Comparison of ENCODE assay signal across 1 cellular context in the genomic region with DNA sequence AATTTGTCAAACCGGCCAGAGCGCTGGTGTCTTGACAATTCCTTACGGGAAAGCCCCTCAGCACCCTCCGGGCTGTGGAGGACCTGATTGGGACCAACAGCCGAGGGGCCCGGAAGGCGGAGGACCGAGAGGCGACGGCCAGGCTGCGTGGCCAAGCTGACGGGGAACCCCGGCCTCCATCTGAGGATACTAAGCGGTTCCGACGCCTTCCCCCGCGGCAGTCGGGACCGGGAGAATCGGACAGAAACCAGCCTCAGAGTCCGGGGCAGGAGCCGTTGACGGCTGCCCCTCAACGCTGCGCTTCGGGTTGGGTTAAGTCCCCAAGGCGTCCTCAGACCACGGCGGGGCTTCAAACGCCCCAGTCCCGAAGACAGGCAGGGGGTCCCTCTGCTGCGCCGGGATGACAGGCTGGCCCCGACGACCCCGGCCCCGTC.
TF ChIP-seq lines count a peak whose summit lies in the region.

No MANE protein-coding gene starts in this region.

TF ChIP-seq in SK-N-SH, 30 proteins besides CTCF, POLR2A, EP300 and RAD21 (continued from another document):
- TF ChIP-seq REST (IDR thresholded peaks at IDR 0.05; ENCODE audit: low read depth, low read length) (no peak), RXRA (IDR thresholded peaks at IDR 0.05; ENCODE audit: borderline replicate concordance, low read depth) (no peak), SIN3A (IDR thresholded peaks at IDR 0.05; ENCODE audit: borderline replicate concordance, low read depth, low read length) (no peak)
- TF ChIP-seq, protein P1, sequence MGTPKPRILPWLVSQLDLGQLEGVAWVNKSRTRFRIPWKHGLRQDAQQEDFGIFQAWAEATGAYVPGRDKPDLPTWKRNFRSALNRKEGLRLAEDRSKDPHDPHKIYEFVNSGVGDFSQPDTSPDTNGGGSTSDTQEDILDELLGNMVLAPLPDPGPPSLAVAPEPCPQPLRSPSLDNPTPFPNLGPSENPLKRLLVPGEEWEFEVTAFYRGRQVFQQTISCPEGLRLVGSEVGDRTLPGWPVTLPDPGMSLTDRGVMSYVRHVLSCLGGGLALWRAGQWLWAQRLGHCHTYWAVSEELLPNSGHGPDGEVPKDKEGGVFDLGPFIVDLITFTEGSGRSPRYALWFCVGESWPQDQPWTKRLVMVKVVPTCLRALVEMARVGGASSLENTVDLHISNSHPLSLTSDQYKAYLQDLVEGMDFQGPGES (IDR thresholded peaks at IDR 0.05; ENCODE audit: low read depth, low read length): no peak
- TF ChIP-seq, protein P2, sequence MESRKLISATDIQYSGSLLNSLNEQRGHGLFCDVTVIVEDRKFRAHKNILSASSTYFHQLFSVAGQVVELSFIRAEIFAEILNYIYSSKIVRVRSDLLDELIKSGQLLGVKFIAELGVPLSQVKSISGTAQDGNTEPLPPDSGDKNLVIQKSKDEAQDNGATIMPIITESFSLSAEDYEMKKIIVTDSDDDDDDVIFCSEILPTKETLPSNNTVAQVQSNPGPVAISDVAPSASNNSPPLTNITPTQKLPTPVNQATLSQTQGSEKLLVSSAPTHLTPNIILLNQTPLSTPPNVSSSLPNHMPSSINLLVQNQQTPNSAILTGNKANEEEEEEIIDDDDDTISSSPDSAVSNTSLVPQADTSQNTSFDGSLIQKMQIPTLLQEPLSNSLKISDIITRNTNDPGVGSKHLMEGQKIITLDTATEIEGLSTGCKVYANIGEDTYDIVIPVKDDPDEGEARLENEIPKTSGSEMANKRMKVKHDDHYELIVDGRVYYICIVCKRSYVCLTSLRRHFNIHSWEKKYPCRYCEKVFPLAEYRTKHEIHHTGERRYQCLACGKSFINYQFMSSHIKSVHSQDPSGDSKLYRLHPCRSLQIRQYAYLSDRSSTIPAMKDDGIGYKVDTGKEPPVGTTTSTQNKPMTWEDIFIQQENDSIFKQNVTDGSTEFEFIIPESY (IDR thresholded peaks at IDR 0.05; ENCODE audit: borderline replicate concordance, low read depth): no peak
TF ChIP-seq in SK-N-SH: peak in this region for 0.
